Comparison of ENCODE assay signal across 24 cellular contexts in genomic region chr16:80663078-80663477, GRCh38.
"Had no signal": no experiment of that assay in that cellular context is flagged by ENCODE, and none has a peak within 500 bp of the region (broad histone marks: within the 10 kb centered on the region; RNA-seq: fewer than 3 reads in every experiment).

No MANE protein-coding gene starts in this region.

- H3K27ac Mint-ChIP-seq: nephron, neural progenitor cell, progenitor cell of endocrine pancreas had no signal

- FAIRE-seq: endometrium, frontal cortex, keratinocyte, small intestine had no signal

- H3K27ac ChIP-seq: coronary artery, neural progenitor cell, parathyroid adenoma, right lobe of liver, suprapubic skin, transverse colon, upper lobe of right lung, uterus had no signal

- H3K9ac ChIP-seq: neural progenitor cell, parathyroid adenoma had no signal

- H3K4me3 Mint-ChIP-seq: naive thymus-derived CD4-positive, alpha-beta T cell; nephron; neural progenitor cell; stimulated activated naive CD8-positive, alpha-beta T cell treated with anti-CD3 and anti-CD28 coated beads, Interleukin-15, amount 100 ng/mL, for 72 hours had no signal

- H3K27me3 Mint-ChIP-seq: naive thymus-derived CD4-positive, alpha-beta T cell; stimulated activated naive CD8-positive, alpha-beta T cell treated with anti-CD3 and anti-CD28 coated beads, Interleukin-15, amount 100 ng/mL, for 72 hours had no signal

- ATAC-seq: left lobe of liver; naive thymus-derived CD4-positive, alpha-beta T cell; right lobe of liver; stimulated activated naive CD8-positive, alpha-beta T cell treated with anti-CD3 and anti-CD28 coated beads, Interleukin-15, amount 100 ng/mL, for 72 hours; upper lobe of right lung had no signal

- H3K27me3 ChIP-seq: right lobe of liver, suprapubic skin, transverse colon, upper lobe of right lung, uterus had no signal

- H3K4me3 ChIP-seq: coronary artery, neural progenitor cell, right lobe of liver, suprapubic skin, transverse colon, upper lobe of right lung, uterus had no signal

- H3K4me2 ChIP-seq: neural progenitor cell had no signal

- H3K4me1 ChIP-seq: parathyroid adenoma, right lobe of liver, suprapubic skin, transverse colon, upper lobe of right lung, uterus had no signal

- H3K79me2 ChIP-seq: parathyroid adenoma had no signal

- H3K36me3 ChIP-seq: neural progenitor cell, right lobe of liver, suprapubic skin, transverse colon, upper lobe of right lung, uterus had no signal

- H2AFZ ChIP-seq: neural progenitor cell, parathyroid adenoma had no signal

- H3K4me1 Mint-ChIP-seq: nephron; stimulated activated naive CD8-positive, alpha-beta T cell treated with anti-CD3 and anti-CD28 coated beads, Interleukin-15, amount 100 ng/mL, for 72 hours had no signal

- DNase-seq: dermis blood vessel endothelial cell; effector memory CD4-positive, alpha-beta T cell; mammary epithelial cell; midbrain; naive thymus-derived CD4-positive, alpha-beta T cell; right lobe of liver; small intestine; stimulated activated CD4-positive, alpha-beta T cell treated with anti-CD3 and anti-CD28 coated beads, Interleukin-15, amount 100 ng/mL, for 24 hours; stimulated activated CD4-positive, alpha-beta T cell treated with anti-CD3 and anti-CD28 coated beads, Interleukin-2, amount 100 ng/mL, for 48 hours; stimulated activated naive CD4-positive, alpha-beta T cell; stimulated activated naive CD8-positive, alpha-beta T cell treated with anti-CD3 and anti-CD28 coated beads, Interleukin-15, amount 100 ng/mL, for 72 hours; transverse colon; upper lobe of right lung; uterus had no signal

- H3K9me3 ChIP-seq: suprapubic skin, upper lobe of right lung, uterus had no signal
